Comparison of ENCODE assay signal across 13 cellular contexts in genomic region chr4:147830102-147830463, GRCh38.
DNase-seq lines count a peak whose midpoint lies in the region; ATAC-seq and TF ChIP-seq lines count a peak whose summit lies in the region.
"Had no signal": no experiment of that assay in that cellular context is flagged by ENCODE, and none has a peak within 500 bp of the region (broad histone marks: within the 10 kb centered on the region; RNA-seq: fewer than 3 reads in every experiment).

No MANE protein-coding gene starts in this region.

- H3K56ac ChIP-seq in H9 (ENCODE audit: insufficient read length, low read depth, low read length): no peak overlapping the region

- H3K23me2 ChIP-seq in H9 (ENCODE audit: insufficient read length, low read depth, low read length, poor library complexity, severe bottlenecking): no peaks in the 10 kb centered on the region

- H3K27ac Mint-ChIP-seq in H9 (peak overlapping the region in 2 of 3 experiments; percentile 4 to 24; a peak in 1 of 7 replicates), chondrocyte (ENCODE audit: unreplicated experiment) (peak overlapping the region; percentile 98)
- H3K27ac Mint-ChIP-seq: activated naive CD8-positive, alpha-beta T cell; naive thymus-derived CD8-positive, alpha-beta T cell had no signal

- H3K9me3 Mint-ChIP-seq in H9: peaks cover 0 to 3% of the 10 kb centered on the region in 2 experiments; a peak in 1 of 5 replicates
- H3K9me3 Mint-ChIP-seq in chondrocyte (ENCODE audit: low read depth): peaks cover 7% of the 10 kb centered on the region
- H3K9me3 Mint-ChIP-seq: naive thymus-derived CD8-positive, alpha-beta T cell had no signal

- no peaks in the 10 kb centered on the region for H3K27me3 ChIP-seq in H9 (ENCODE audit: insufficient read depth, low read length)
- no peaks in the 10 kb centered on the region for H3K27me3 ChIP-seq in lower lobe of right lung (ENCODE audit: low read depth)
- no peaks in the 10 kb centered on the region for H3K27me3 ChIP-seq in stomach

- H4K91ac ChIP-seq in H9 (ENCODE audit: insufficient read length, low read depth, low read length): no peak overlapping the region

- no peak overlapping the region for H2BK12ac ChIP-seq in H9 (ENCODE audit: insufficient read length, low read depth, low read length)

- H3K79me2 ChIP-seq in H9 (ENCODE audit: insufficient read depth, low read length): no peaks in the 10 kb centered on the region

- no peak overlapping the region for H2BK120ac ChIP-seq in H9 (ENCODE audit: low read depth, low read length, poor library complexity, severe bottlenecking)

- H3K4me3 ChIP-seq in lower lobe of right lung: no peak overlapping the region
- H3K4me3 ChIP-seq in stomach: no peak overlapping the region

- intact Hi-C loops in lower lobe of right lung (cut with DNase I): no loop called here
- intact Hi-C loops in stomach (cut with DNase I; ENCODE audit: low total_unique reads): no loop called here

- no peak overlapping the region for H3K4me2 ChIP-seq in H9 (ENCODE audit: insufficient read depth, insufficient read length, low read length)

- no peak overlapping the region for H2BK5ac ChIP-seq in H9 (ENCODE audit: insufficient read length, low read length)

- no peak overlapping the region for H3K14ac ChIP-seq in H9 (ENCODE audit: insufficient read depth, low read length)

- no peak for TF ChIP-seq POLR2A in stomach (IDR thresholded peaks at IDR 0.05)

- H3K18ac ChIP-seq in H9 (ENCODE audit: insufficient read length, low read depth, low read length): no peak overlapping the region

- H3K9me3 ChIP-seq in H9 (ENCODE audit: control insufficient read depth, low read depth, low read length) (no peaks in the 10 kb centered on the region), lower lobe of right lung (no peaks in the 10 kb centered on the region), stomach (no peaks in the 10 kb centered on the region)

- no peak overlapping the region for H4K8ac ChIP-seq in H9 (replicated peaks; ENCODE audit: insufficient read length, low read depth, low read length)

- H3K4ac ChIP-seq in H9 (ENCODE audit: low read depth, low read length): no peak overlapping the region

- H2BK20ac ChIP-seq in H9 (ENCODE audit: low read depth, low read length, poor library complexity, severe bottlenecking): no peak overlapping the region

- no peak overlapping the region for H2AFZ ChIP-seq in H9 (ENCODE audit: low read length)

- WGBS in H9 (ENCODE audit: extremely low coverage, insufficient read length, low lambda C conversion rate): no CpG with 5 or more reads among the region's 3 CpGs
- WGBS in stomach, 5 donors: 81 to 89% (median 86%) methylated on average over 3 of the region's 3 CpGs

- H3K4me1 ChIP-seq in H9 (ENCODE audit: insufficient read depth, low read length): no peaks in the 10 kb centered on the region
- peaks cover 57% of the 10 kb centered on the region for H3K4me1 ChIP-seq in lower lobe of right lung
- H3K4me1 ChIP-seq in stomach: peaks cover 8 to 68% (median 54%) of the 10 kb centered on the region in 4 donors

- H4K20me1 ChIP-seq in H9 (ENCODE audit: control insufficient read depth, insufficient read depth, insufficient read length): no peaks in the 10 kb centered on the region

- H4K5ac ChIP-seq in H9 (ENCODE audit: insufficient read length, low read depth, low read length): no peak overlapping the region

- ATAC-seq in lower lobe of right lung: no peak
- ATAC-seq in GM21390 (IDR thresholded peaks at IDR 0.05; ENCODE audit: unreplicated experiment): no peak
- no peak for ATAC-seq in GM21786 (IDR thresholded peaks at IDR 0.05; ENCODE audit: unreplicated experiment)
- ATAC-seq: naive thymus-derived CD8-positive, alpha-beta T cell had no signal

- H3K4me1 Mint-ChIP-seq in H9 (peaks cover 20 to 31% of the 10 kb centered on the region in 2 experiments), chondrocyte (ENCODE audit: low read depth) (peaks cover 96% of the 10 kb centered on the region)

- no peak overlapping the region for H3K4me3 Mint-ChIP-seq in H9
- no peak overlapping the region for H3K4me3 Mint-ChIP-seq in chondrocyte (ENCODE audit: unreplicated experiment)
- H3K4me3 Mint-ChIP-seq: activated naive CD8-positive, alpha-beta T cell; naive thymus-derived CD8-positive, alpha-beta T cell had no signal

- H2AK5ac ChIP-seq in H9 (ENCODE audit: insufficient read length, low read length): no peak overlapping the region

- no peak overlapping the region for H3K9ac ChIP-seq in H9 (ENCODE audit: extremely low read depth, insufficient read length, low read length)

- no peak overlapping the region for H3K23ac ChIP-seq in H9 (ENCODE audit: insufficient read length, low read depth, low read length)

- no peaks in the 10 kb centered on the region for H3K79me1 ChIP-seq in H9 (ENCODE audit: insufficient read depth, low read depth, low read length, poor library complexity, severe bottlenecking)

- H3K27me3 Mint-ChIP-seq in H9 (ENCODE audit: low read depth) (no peaks in the 10 kb centered on the region), chondrocyte (ENCODE audit: low read depth) (no peaks in the 10 kb centered on the region)
- H3K27me3 Mint-ChIP-seq: activated naive CD8-positive, alpha-beta T cell; naive thymus-derived CD8-positive, alpha-beta T cell had no signal

- TF ChIP-seq CTCF in H9 (conservative IDR thresholded peaks at IDR 0.05): no peak
- no peak for TF ChIP-seq CTCF in chondrocyte (IDR thresholded peaks at IDR 0.05)
- TF ChIP-seq CTCF in lower lobe of right lung (IDR thresholded peaks at IDR 0.05): no peak
- TF ChIP-seq CTCF in stomach (IDR thresholded peaks at IDR 0.05): no peak

- H3K36me3 ChIP-seq in lower lobe of right lung (no peaks in the 10 kb centered on the region), stomach (no peaks in the 10 kb centered on the region)

- H3K36me3 Mint-ChIP-seq in H9 (ENCODE audit: insufficient read depth in 1 of 3, low read depth in 3 of 3) (no peaks in the 10 kb centered on the region), chondrocyte (ENCODE audit: low read depth) (peaks cover 32% of the 10 kb centered on the region)

- TF ChIP-seq EP300 in stomach (IDR thresholded peaks at IDR 0.05): no peak

- no peak overlapping the region for H2BK15ac ChIP-seq in H9 (ENCODE audit: low read depth, low read length)

- no peak overlapping the region for H3T11ph ChIP-seq in H9 (ENCODE audit: low read length)

- H3K27ac ChIP-seq in H9 (ENCODE audit: insufficient read length, low read depth, low read length): no peak overlapping the region
- peak overlapping the region; percentile 70 for H3K27ac ChIP-seq in lower lobe of right lung
- peak overlapping the region; percentile 43 to 89 (median 81) for H3K27ac ChIP-seq in stomach
- H3K27ac ChIP-seq: WERI-Rb-1 had no signal

- DNase-seq in H9 (no peak), chondrocyte (ENCODE audit: low spot score) (no peak), lower lobe of right lung (no peak), stomach (no peak), DMS79 treated with DMSO at 0.1 percent for 48 hours (lab: John Stamatoyannopoulos, UW) (no peak), hypothalamus (lab: John Stamatoyannopoulos, UW) (no peak)
- DNase-seq: DMS153; naive thymus-derived CD8-positive, alpha-beta T cell; SHP77; WERI-Rb-1 had no signal
